In genomic region chr19:23914402-23915286, GRCh38 we compare ENCODE assay signal across 8 cellular contexts. TPM values are rescaled to one million over a fixed set of nuclear protein-coding genes. Genes with fewer than 3 reads are reported as not detected.
DNase-seq lines count a peak whose midpoint lies in the region; ATAC-seq and TF ChIP-seq lines count a peak whose summit lies in the region.

Gene ZNF726 (plus strand): TSS chr19:23914886. CDS start chr19:23914995, 109 bp downstream.

- peak; percentile 34 for DNase-seq in SIG-M5 treated with dmso at 0.1 percent for 504 hours (lab: John Stamatoyannopoulos, UW; ENCODE audit: unreplicated experiment)
- DNase-seq in SIG-M5 (lab: John Stamatoyannopoulos, UW) = no peak
- DNase-seq in NCI-H2196 (lab: John Stamatoyannopoulos, UW; ENCODE audit: unreplicated experiment) = peak; percentile 82
- DNase-seq in activated CD4-positive, alpha-beta T cell treated with anti-CD3 and anti-CD28 coated beads, Interleukin-2, amount 10 ng/mL, durations not matched to agents 7 days and 5 days = peak; percentile 94
- peak; percentile 98 for DNase-seq in dedifferentiated amniotic fluid mesenchymal stem cell (ENCODE audit: extremely low spot score)
- peak; percentile 85 to 89 (median 89) for DNase-seq in right lobe of liver
- peak; percentile 75 to 82 for DNase-seq in stimulated activated CD4-positive, alpha-beta T cell treated with anti-CD3 and anti-CD28 coated beads, Interleukin-4, amount 100 ng/mL, for 4 hours

- H3K4me3 ChIP-seq in right lobe of liver = peak within 1 kb of the TSS; percentile 61 to 71 (median 62)

- H3K4me1 ChIP-seq in right lobe of liver = peaks cover 0 to 24% (median 8%) of the 10 kb centered on the region in 4 donors

- CTCF ChIA-PET in activated CD4-positive, alpha-beta T cell treated with anti-CD3 and anti-CD28 coated beads, Interleukin-2, amount 10 ng/mL, durations not matched to agents 7 days and 5 days (lab: Charles Lee) = interaction anchor here (0.6 kb wide), 1 partner anchor 219 kb away, joined by 3 read pairs; no protein-coding TSS in a partner anchor

- ATAC-seq in HG02970 (IDR thresholded peaks at IDR 0.05; ENCODE audit: low FRiP score, unreplicated experiment) (peak; percentile 97), right lobe of liver (peak; percentile 89 to 94 (median 92))

- no peaks in the 10 kb centered on the region for H3K27me3 Mint-ChIP-seq in activated CD4-positive, alpha-beta T cell treated with anti-CD3 and anti-CD28 coated beads, Interleukin-2, amount 10 ng/mL, durations not matched to agents 7 days and 5 days

- 24% methylated on average over 32 of the region's 44 CpGs for WGBS in right lobe of liver (ENCODE audit: insufficient coverage, low coverage, low lambda C conversion rate, missing lambda C conversion rate)

- peak within 1 kb of the TSS; percentile 92 for H3K4me3 Mint-ChIP-seq in activated CD4-positive, alpha-beta T cell treated with anti-CD3 and anti-CD28 coated beads, Interleukin-2, amount 10 ng/mL, durations not matched to agents 7 days and 5 days

- peaks cover 24% of the 10 kb centered on the region for H3K4me1 Mint-ChIP-seq in activated CD4-positive, alpha-beta T cell treated with anti-CD3 and anti-CD28 coated beads, Interleukin-2, amount 10 ng/mL, durations not matched to agents 7 days and 5 days

- peak; percentile 19 for TF ChIP-seq POLR2A in right lobe of liver (IDR thresholded peaks at IDR 0.05)

- no peaks in the 10 kb centered on the region for H3K27me3 ChIP-seq in right lobe of liver

- peak within 1 kb of the TSS; percentile 39 to 64 (median 44) for H3K27ac ChIP-seq in right lobe of liver

- H3K36me3 Mint-ChIP-seq in activated CD4-positive, alpha-beta T cell treated with anti-CD3 and anti-CD28 coated beads, Interleukin-2, amount 10 ng/mL, durations not matched to agents 7 days and 5 days (ENCODE audit: low read depth) = peaks cover 52% of the 10 kb centered on the region

- H3K9me3 Mint-ChIP-seq in activated CD4-positive, alpha-beta T cell treated with anti-CD3 and anti-CD28 coated beads, Interleukin-2, amount 10 ng/mL, durations not matched to agents 7 days and 5 days = peaks cover 37% of the 10 kb centered on the region

- H3K27ac Mint-ChIP-seq in activated CD4-positive, alpha-beta T cell treated with anti-CD3 and anti-CD28 coated beads, Interleukin-2, amount 10 ng/mL, durations not matched to agents 7 days and 5 days = peak within 1 kb of the TSS; percentile 98

- no peaks in the 10 kb centered on the region for H3K9me3 ChIP-seq in right lobe of liver

- POLR2A ChIA-PET in activated CD4-positive, alpha-beta T cell treated with anti-CD3 and anti-CD28 coated beads, Interleukin-2, amount 10 ng/mL, durations not matched to agents 7 days and 5 days (lab: Charles Lee) = interaction anchor here (0.6 to 1.3 kb wide), 7 partner anchors 156 to 669 kb away, joined by 3 to 7 read pairs (median 4); partner anchors contain the start of genes ZNF254, ZNF675 and ZNF681

- intact Hi-C loops in right lobe of liver (cut with DNase I) = no loop called here

- TF ChIP-seq CTCF in right lobe of liver (IDR thresholded peaks at IDR 0.05) = no peak

- H3K36me3 ChIP-seq in right lobe of liver = no peaks in the 10 kb centered on the region

RNA-seq across cellular contexts. Expression of gene ZNF726, which starts in this region (rescaled TPM):
- 10 to 100 TPM; 14.8 to 17.5 TPM for total RNA-seq in activated CD4-positive, alpha-beta T cell treated with anti-CD3 and anti-CD28 coated beads, Interleukin-2, amount 10 ng/mL, durations not matched to agents 7 days and 5 days
- total RNA-seq in right lobe of liver = 1 to 10 TPM in 4 of 6 experiments, under 1 TPM in 2; 0.73 to 4.1 (median 1.9) TPM
